Comparison of ENCODE assay signal across 15 cellular contexts in genomic region chr1:119160851-119161250, GRCh38. TPM values are rescaled to one million over a fixed set of nuclear protein-coding genes. Genes with fewer than 3 reads are reported as not detected.
DNase-seq lines count a peak whose midpoint lies in the region; ATAC-seq, FAIRE-seq and TF ChIP-seq lines count a peak whose summit lies in the region.
"Had no signal": no experiment of that assay in that cellular context is flagged by ENCODE, and none has a peak within 500 bp of the region (broad histone marks: within the 10 kb centered on the region; RNA-seq: fewer than 3 reads in every experiment).

No MANE protein-coding gene starts in this region.

- peak; percentile 90 for DNase-seq in BJ (ENCODE audit: low read depth)
- DNase-seq in astrocyte (ENCODE audit: low read depth) = no peak
- DNase-seq in foreskin fibroblast = peak; percentile 51 to 64
- no peak for DNase-seq in psoas muscle
- no peak for DNase-seq in BE2C
- no peak for DNase-seq in amygdala (lab: John Stamatoyannopoulos, UW)
- DNase-seq: activated B cell treated with CpG ODN at 0.5 μM for 24 hours; activated naive CD4-positive, alpha-beta T cell treated with Interleukin-2 at 50 U/mL for 16 hours; midbrain; pancreas; SW 1271; upper lobe of right lung had no signal

- no peaks in the 10 kb centered on the region for H3K4me1 Mint-ChIP-seq in astrocyte (ENCODE audit: low read depth, unreplicated experiment)
- H3K4me1 Mint-ChIP-seq: central memory CD8-positive, alpha-beta T cell had no signal

- H3K4me3 Mint-ChIP-seq in astrocyte (ENCODE audit: unreplicated experiment) = no peak overlapping the region
- H3K4me3 Mint-ChIP-seq: activated B cell treated with CpG ODN at 0.5 μM for 24 hours; central memory CD8-positive, alpha-beta T cell had no signal

- no peaks in the 10 kb centered on the region for H3K36me3 ChIP-seq in BJ (ENCODE audit: control insufficient read depth, insufficient read depth, low read length)
- H3K36me3 ChIP-seq in astrocyte (ENCODE audit: insufficient read depth, low read length) = peaks cover 2% of the 10 kb centered on the region
- peaks cover 6 to 70% of the 10 kb centered on the region in 2 donors for H3K36me3 ChIP-seq in psoas muscle (ENCODE audit: insufficient read depth in 1 of 2, low read depth in 1 of 2)
- H3K36me3 ChIP-seq in BE2C = peaks cover 4% of the 10 kb centered on the region
- H3K36me3 ChIP-seq: pancreas had no signal

- no peaks in the 10 kb centered on the region for H3K79me2 ChIP-seq in astrocyte (ENCODE audit: insufficient read depth, low read length)

- H3K9me3 ChIP-seq in astrocyte (ENCODE audit: insufficient read depth, low read depth, low read length) (no peaks in the 10 kb centered on the region), psoas muscle (no peaks in the 10 kb centered on the region), BE2C (no peaks in the 10 kb centered on the region)
- H3K9me3 ChIP-seq: pancreas, upper lobe of right lung had no signal

- TF ChIP-seq CTCF in BJ (IDR thresholded peaks at IDR 0.05; ENCODE audit: insufficient read depth, low read depth, low read length) = no peak
- TF ChIP-seq CTCF in astrocyte (IDR thresholded peaks at IDR 0.05; ENCODE audit: insufficient read depth, low read depth, low read length) = no peak
- TF ChIP-seq CTCF in foreskin fibroblast (IDR thresholded peaks at IDR 0.05; ENCODE audit: low read depth, low read length) = no peak
- no peak for TF ChIP-seq CTCF in psoas muscle (IDR thresholded peaks at IDR 0.05)
- TF ChIP-seq CTCF in BE2C (IDR thresholded peaks at IDR 0.05; ENCODE audit: low read depth, low read length) = no peak

- H3K27me3 ChIP-seq in BJ (ENCODE audit: control insufficient read depth, insufficient read depth, low read length) (no peaks in the 10 kb centered on the region), astrocyte (ENCODE audit: insufficient read depth, low read length) (no peaks in the 10 kb centered on the region), psoas muscle (ENCODE audit: insufficient read depth in 3 of 3, low read length in 2 of 3) (no peaks in the 10 kb centered on the region), BE2C (no peaks in the 10 kb centered on the region)
- H3K27me3 ChIP-seq: pancreas, upper lobe of right lung had no signal

- H3K4me3 ChIP-seq in BJ (ENCODE audit: low read depth, low read length) = no peak overlapping the region
- no peak overlapping the region for H3K4me3 ChIP-seq in astrocyte (ENCODE audit: insufficient read depth, low read depth, low read length)
- peak overlapping the region in 1 of 2 donors; percentile 22 for H3K4me3 ChIP-seq in foreskin fibroblast (ENCODE audit: low read depth in 1 of 2, low read length in 2 of 2)
- H3K4me3 ChIP-seq in psoas muscle = no peak overlapping the region
- H3K4me3 ChIP-seq in BE2C (ENCODE audit: low read depth, low read length) = no peak overlapping the region
- H3K4me3 ChIP-seq: pancreas, upper lobe of right lung had no signal

- H3K36me3 Mint-ChIP-seq in astrocyte (ENCODE audit: low read depth, unreplicated experiment) = peaks cover 25% of the 10 kb centered on the region

- H4K20me1 ChIP-seq in astrocyte (ENCODE audit: insufficient read depth, low read length) = no peaks in the 10 kb centered on the region

- H3K27ac ChIP-seq in astrocyte (ENCODE audit: low read depth, low read length) (no peak overlapping the region), psoas muscle (peak overlapping the region; percentile 37)
- H3K27ac ChIP-seq: pancreas had no signal

- peaks cover 10% of the 10 kb centered on the region for H3K9me3 Mint-ChIP-seq in astrocyte (ENCODE audit: unreplicated experiment)
- H3K9me3 Mint-ChIP-seq: activated B cell treated with CpG ODN at 0.5 μM for 24 hours; central memory CD8-positive, alpha-beta T cell had no signal

- H3K27me3 Mint-ChIP-seq in astrocyte (ENCODE audit: low read depth, unreplicated experiment) = no peaks in the 10 kb centered on the region
- H3K27me3 Mint-ChIP-seq: activated B cell treated with CpG ODN at 0.5 μM for 24 hours; central memory CD8-positive, alpha-beta T cell had no signal

- intact Hi-C loops in psoas muscle (cut with DNase I) = no loop called here

- CTCF ChIA-PET in BJ (lab: Yijun Ruan, JAX) = interaction anchor here (0.6 kb wide), 2 partner anchors 262 to 1034 kb away, joined by 3 read pairs; no protein-coding TSS in a partner anchor

- peak; percentile 32 for FAIRE-seq in astrocyte (lab: Jason Lieb, UNC)
- FAIRE-seq: pancreas had no signal

- no peak overlapping the region for H3K4me2 ChIP-seq in astrocyte (ENCODE audit: low read length)

- WGBS in psoas muscle, 3 donors = 35 to 42% (median 36%) methylated on average over 4 of the region's 4 CpGs

- no peak for ATAC-seq in psoas muscle
- no peak for ATAC-seq in GM18907 (IDR thresholded peaks at IDR 0.05; ENCODE audit: unreplicated experiment)
- ATAC-seq in GM21786 (IDR thresholded peaks at IDR 0.05; ENCODE audit: unreplicated experiment) = no peak
- ATAC-seq: upper lobe of right lung had no signal

- POLR2A ChIA-PET in BJ (lab: Charles Lee) = no interaction called here

- no peak overlapping the region for H3K27ac Mint-ChIP-seq in astrocyte (ENCODE audit: unreplicated experiment)
- H3K27ac Mint-ChIP-seq: activated B cell treated with CpG ODN at 0.5 μM for 24 hours had no signal

- no peaks in the 10 kb centered on the region for H3K4me1 ChIP-seq in astrocyte (ENCODE audit: insufficient read depth, low read length)
- H3K4me1 ChIP-seq in psoas muscle = no peaks in the 10 kb centered on the region
- H3K4me1 ChIP-seq in BE2C = no peaks in the 10 kb centered on the region
- H3K4me1 ChIP-seq: pancreas, upper lobe of right lung had no signal

- no peak overlapping the region for H2AFZ ChIP-seq in astrocyte (ENCODE audit: low read depth, low read length)

- no peak overlapping the region for H3K9ac ChIP-seq in astrocyte (ENCODE audit: low read length)

RNA-seq across cellular contexts. Expression of gene WARS2, which starts 20.4 kb away (rescaled TPM):
- polyA plus RNA-seq in BJ (2011; rRNA removed) = 10.4 and 17.7 TPM in 2 replicates
- polyA minus RNA-seq in BJ (2011; rRNA and poly(A)+ RNA removed) = 14.7 and 16.8 TPM in 2 replicates
- 10.5 and 12.4 TPM in 2 replicates for total RNA-seq in astrocyte
- 10 to 100 TPM in 3 of 4 donors, 1 to 10 TPM in 1; 7.7 to 10.8 (median 10.6) TPM for total RNA-seq in psoas muscle
- 1 to 10 TPM; 3.4 to 7.8 (median 3.6) TPM for polyA plus RNA-seq in psoas muscle
- polyA plus RNA-seq in BE2C (2012; ENCODE audit: insufficient read depth, insufficient read length, low read depth) = 14.7 TPM

Comparison
In these comparisons a context has a peak if more than half of its experiments do, and no peak if none do; other contexts are left out.
1. DNase-seq: peak in BJ (single experiment) and foreskin fibroblast (2 of 2); none in astrocyte (single experiment), psoas muscle (0 of 2), BE2C (single experiment) and amygdala (0 of 56).